In genomic region chr15:48811325-48811938, GRCh38 we compare ENCODE assay signal across 1 cellular context.
TF ChIP-seq lines count a peak whose summit lies in the region.

No MANE protein-coding gene starts in this region.

TF ChIP-seq in GM12878, 131 proteins besides CTCF, POLR2A, EP300 and RAD21 (continued from another document):
- no peak for TF ChIP-seq ZBTB11 (CRISPR knock-in tag; IDR thresholded peaks at IDR 0.05)
- no peak for TF ChIP-seq HDAC6 (IDR thresholded peaks at IDR 0.05; ENCODE audit: unreplicated experiment)
- TF ChIP-seq ZBTB40 (IDR thresholded peaks at IDR 0.05; ENCODE audit: borderline replicate concordance): 0 out of 2 replicates have a peak, but pooled peaks have one; percentile 72
- TF ChIP-seq, protein P1, sequence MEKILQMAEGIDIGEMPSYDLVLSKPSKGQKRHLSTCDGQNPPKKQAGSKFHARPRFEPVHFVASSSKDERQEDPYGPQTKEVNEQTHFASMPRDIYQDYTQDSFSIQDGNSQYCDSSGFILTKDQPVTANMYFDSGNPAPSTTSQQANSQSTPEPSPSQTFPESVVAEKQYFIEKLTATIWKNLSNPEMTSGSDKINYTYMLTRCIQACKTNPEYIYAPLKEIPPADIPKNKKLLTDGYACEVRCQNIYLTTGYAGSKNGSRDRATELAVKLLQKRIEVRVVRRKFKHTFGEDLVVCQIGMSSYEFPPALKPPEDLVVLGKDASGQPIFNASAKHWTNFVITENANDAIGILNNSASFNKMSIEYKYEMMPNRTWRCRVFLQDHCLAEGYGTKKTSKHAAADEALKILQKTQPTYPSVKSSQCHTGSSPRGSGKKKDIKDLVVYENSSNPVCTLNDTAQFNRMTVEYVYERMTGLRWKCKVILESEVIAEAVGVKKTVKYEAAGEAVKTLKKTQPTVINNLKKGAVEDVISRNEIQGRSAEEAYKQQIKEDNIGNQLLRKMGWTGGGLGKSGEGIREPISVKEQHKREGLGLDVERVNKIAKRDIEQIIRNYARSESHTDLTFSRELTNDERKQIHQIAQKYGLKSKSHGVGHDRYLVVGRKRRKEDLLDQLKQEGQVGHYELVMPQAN (conservative IDR thresholded peaks at IDR 0.05): peak; percentile 48; the same call in 1 of the 2 replicates
- TF ChIP-seq POLR2AphosphoS5 (IDR thresholded peaks at IDR 0.05; ENCODE audit: low read length): no peak
- TF ChIP-seq SKIL (IDR thresholded peaks at IDR 0.05; ENCODE audit: low read depth, poor library complexity, severe bottlenecking): no peak
- TF ChIP-seq BHLHE40 (IDR thresholded peaks at IDR 0.05; ENCODE audit: borderline replicate concordance in 1 of 2, low read depth in 2 of 2, low read length in 1 of 2): no peak
- no peak for TF ChIP-seq NR2C1 (IDR thresholded peaks at IDR 0.05)
- no peak; the same call in 1 of the 2 replicates for TF ChIP-seq MXI1 (IDR thresholded peaks at IDR 0.05; ENCODE audit: low read depth, low read length)
- TF ChIP-seq BCL3 (IDR thresholded peaks at IDR 0.05; ENCODE audit: borderline replicate concordance, insufficient read depth, low read depth, low read length, poor library complexity, severe bottlenecking): no peak
- no peak for TF ChIP-seq SUZ12 (IDR thresholded peaks at IDR 0.05; ENCODE audit: unreplicated experiment)
- TF ChIP-seq ASH2L (IDR thresholded peaks at IDR 0.05; ENCODE audit: borderline replicate concordance, low read depth): no peak
- TF ChIP-seq ESRRA (IDR thresholded peaks at IDR 0.05; ENCODE audit: low read length): 0 out of 2 replicates have a peak, but pooled peaks have one; percentile 11
- peak; percentile 95 for TF ChIP-seq BMI1 (IDR thresholded peaks at IDR 0.05; ENCODE audit: borderline replicate concordance)
- TF ChIP-seq CUX1 (IDR thresholded peaks at IDR 0.05; ENCODE audit: insufficient replicate concordance, low read depth, low read length): no peak
- peak; percentile 4; the same call in 1 of the 2 replicates for TF ChIP-seq CHD2 (IDR thresholded peaks at IDR 0.05; ENCODE audit: borderline replicate concordance, low read depth, low read length)
- peak; percentile 8 for TF ChIP-seq SP1 (IDR thresholded peaks at IDR 0.05; ENCODE audit: low read depth, low read length)
- TF ChIP-seq, protein P2, sequence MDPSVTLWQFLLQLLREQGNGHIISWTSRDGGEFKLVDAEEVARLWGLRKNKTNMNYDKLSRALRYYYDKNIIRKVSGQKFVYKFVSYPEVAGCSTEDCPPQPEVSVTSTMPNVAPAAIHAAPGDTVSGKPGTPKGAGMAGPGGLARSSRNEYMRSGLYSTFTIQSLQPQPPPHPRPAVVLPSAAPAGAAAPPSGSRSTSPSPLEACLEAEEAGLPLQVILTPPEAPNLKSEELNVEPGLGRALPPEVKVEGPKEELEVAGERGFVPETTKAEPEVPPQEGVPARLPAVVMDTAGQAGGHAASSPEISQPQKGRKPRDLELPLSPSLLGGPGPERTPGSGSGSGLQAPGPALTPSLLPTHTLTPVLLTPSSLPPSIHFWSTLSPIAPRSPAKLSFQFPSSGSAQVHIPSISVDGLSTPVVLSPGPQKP (IDR thresholded peaks at IDR 0.05; ENCODE audit: low read depth, low read length): 0 out of 2 replicates have a peak, but pooled peaks have one; percentile 3
- peak in 1 of 2 experiments; percentile 21; a peak in 1 of 3 replicates for TF ChIP-seq EGR1 (IDR thresholded peaks at IDR 0.05; ENCODE audit: borderline replicate concordance in 1 of 2, low read depth in 2 of 2, low read length in 2 of 2)
- TF ChIP-seq RFX5 (IDR thresholded peaks at IDR 0.05; ENCODE audit: low read depth, low read length): 0 out of 2 replicates have a peak, but pooled peaks have one; percentile 1
- no peak for TF ChIP-seq SIN3A (IDR thresholded peaks at IDR 0.05; ENCODE audit: low read depth, low read length)
- no peak for TF ChIP-seq BACH1 (IDR thresholded peaks at IDR 0.05; ENCODE audit: borderline replicate concordance)
- no peak for TF ChIP-seq ATF3 (IDR thresholded peaks at IDR 0.05; ENCODE audit: borderline replicate concordance, extremely low read depth, low read depth, low read length)
- TF ChIP-seq, protein P3, sequence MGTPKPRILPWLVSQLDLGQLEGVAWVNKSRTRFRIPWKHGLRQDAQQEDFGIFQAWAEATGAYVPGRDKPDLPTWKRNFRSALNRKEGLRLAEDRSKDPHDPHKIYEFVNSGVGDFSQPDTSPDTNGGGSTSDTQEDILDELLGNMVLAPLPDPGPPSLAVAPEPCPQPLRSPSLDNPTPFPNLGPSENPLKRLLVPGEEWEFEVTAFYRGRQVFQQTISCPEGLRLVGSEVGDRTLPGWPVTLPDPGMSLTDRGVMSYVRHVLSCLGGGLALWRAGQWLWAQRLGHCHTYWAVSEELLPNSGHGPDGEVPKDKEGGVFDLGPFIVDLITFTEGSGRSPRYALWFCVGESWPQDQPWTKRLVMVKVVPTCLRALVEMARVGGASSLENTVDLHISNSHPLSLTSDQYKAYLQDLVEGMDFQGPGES (IDR thresholded peaks at IDR 0.05): no peak
- TF ChIP-seq STAT1 (conservative IDR thresholded peaks at IDR 0.05): no peak
- no peak for TF ChIP-seq FOXK2 (IDR thresholded peaks at IDR 0.05)
- no peak for TF ChIP-seq GATAD2B (conservative IDR thresholded peaks at IDR 0.05; ENCODE audit: low read depth)
TF ChIP-seq in GM12878: peak in this region for 9.
